ENCODE assay signal across 1 cellular context in genomic region chr17:75478508-75478907, GRCh38.
TF ChIP-seq lines count a peak whose summit lies in the region.

No MANE protein-coding gene starts in this region.

TF ChIP-seq in H1, 55 proteins besides CTCF, POLR2A, EP300 and RAD21:
- TF ChIP-seq TEAD4 (IDR thresholded peaks at IDR 0.05; ENCODE audit: low read depth, low read length): no peak
